Comparison of ENCODE assay signal across 7 cellular contexts in genomic region chr10:102713483-102713813, GRCh38. TPM values are rescaled to one million over a fixed set of nuclear protein-coding genes. Genes with fewer than 3 reads are reported as not detected.
A peak's percentile ranks its signal among the peaks of the same experiment; 100 is the strongest.
DNase-seq lines count a peak whose midpoint lies in the region; ATAC-seq and TF ChIP-seq lines count a peak whose summit lies in the region.

No MANE protein-coding gene starts in this region.

- H3K27me3 ChIP-seq in esophagus muscularis mucosa (no peaks in the 10 kb centered on the region), neural progenitor cell (no peaks in the 10 kb centered on the region)

- no peak for TF ChIP-seq EP300 in esophagus muscularis mucosa (IDR thresholded peaks at IDR 0.05)

- H3K36me3 ChIP-seq in esophagus muscularis mucosa (no peaks in the 10 kb centered on the region), neural progenitor cell (no peaks in the 10 kb centered on the region)

- peak overlapping the region; percentile 97 for H3K4me2 ChIP-seq in neural progenitor cell

- no peaks in the 10 kb centered on the region for H3K9me3 ChIP-seq in esophagus muscularis mucosa
- no peaks in the 10 kb centered on the region for H3K9me3 ChIP-seq in neural progenitor cell (ENCODE audit: low read depth)

- peak overlapping the region; percentile 86 to 92 (median 90) for H3K27ac ChIP-seq in esophagus muscularis mucosa (replicated peaks in 1 of 4)
- H3K27ac ChIP-seq in neural progenitor cell, result peak overlapping the region; percentile 43

- peak overlapping the region; percentile 34 for H2AFZ ChIP-seq in neural progenitor cell (replicated peaks)

- H3K79me2 ChIP-seq in neural progenitor cell (ENCODE audit: low read depth), result peaks cover 91% of the 10 kb centered on the region

- peak overlapping the region; percentile 88 for H3K27ac Mint-ChIP-seq in neural progenitor cell

- 1% methylated on average over 15 of the region's 16 CpGs for WGBS in esophagus muscularis mucosa

- peaks cover 6% of the 10 kb centered on the region for H3K36me3 Mint-ChIP-seq in neural progenitor cell

- intact Hi-C loops in esophagus muscularis mucosa (cut with DNase I), result loop anchor here (5.0 kb wide), 1 partner anchor 66 kb away; no protein-coding TSS in a partner anchor

- no peaks in the 10 kb centered on the region for H3K9me3 Mint-ChIP-seq in neural progenitor cell

- H3K4me3 ChIP-seq in esophagus muscularis mucosa, result peak overlapping the region; percentile 87 to 98 (median 88)
- H3K4me3 ChIP-seq in neural progenitor cell, result peak overlapping the region; percentile 75

- peaks cover 55% of the 10 kb centered on the region for H3K4me1 Mint-ChIP-seq in neural progenitor cell

- peak overlapping the region; percentile 76 for H3K9ac ChIP-seq in neural progenitor cell

- TF ChIP-seq POLR2A in esophagus muscularis mucosa (IDR thresholded peaks at IDR 0.05; ENCODE audit: low read depth), result no peak

- H3K4me3 Mint-ChIP-seq in neural progenitor cell, result peak overlapping the region; percentile 94

- DNase-seq in esophagus muscularis mucosa (ENCODE audit: extremely low spot score) (no peak), neural progenitor cell (ENCODE audit: low spot score) (no peak), HT-29 (ENCODE audit: low spot score) (no peak), NCI-H748 (lab: John Stamatoyannopoulos, UW; ENCODE audit: unreplicated experiment) (no peak)

- no peak for TF ChIP-seq CTCF in esophagus muscularis mucosa (IDR thresholded peaks at IDR 0.05)
- TF ChIP-seq CTCF in neural progenitor cell (IDR thresholded peaks at IDR 0.05), result no peak

- peaks cover 29% of the 10 kb centered on the region for H3F3A ChIP-seq in neural progenitor cell (ENCODE audit: low read depth)

- ATAC-seq in GM18517 (IDR thresholded peaks at IDR 0.05; ENCODE audit: unreplicated experiment) (peak; percentile 39), HG02588 (IDR thresholded peaks at IDR 0.05; ENCODE audit: unreplicated experiment) (peak; percentile 34), SK-N-SH treated with all-trans-retinoic acid at 6 μM for 48 hours (peak; percentile 74)

- H3K27me3 Mint-ChIP-seq in neural progenitor cell (ENCODE audit: insufficient read depth, low read depth), result no peaks in the 10 kb centered on the region

- peaks cover 19 to 49% (median 37%) of the 10 kb centered on the region in 4 donors for H3K4me1 ChIP-seq in esophagus muscularis mucosa
- peaks cover 43% of the 10 kb centered on the region for H3K4me1 ChIP-seq in neural progenitor cell

- peaks cover 49% of the 10 kb centered on the region for H4K20me1 ChIP-seq in neural progenitor cell (ENCODE audit: low read depth)

TF ChIP-seq in SK-N-SH treated with all-trans-retinoic acid at 6 μM for 48 hours, 23 proteins besides CTCF, POLR2A, EP300 and RAD21:
- TF ChIP-seq CSDC2 (CRISPR knock-in tag; IDR thresholded peaks at IDR 0.05) (no peak), PATZ1 (CRISPR knock-in tag; IDR thresholded peaks at IDR 0.05; ENCODE audit: borderline replicate concordance) (no peak), ISL1 (CRISPR knock-in tag; IDR thresholded peaks at IDR 0.05) (no peak), OSR1 (CRISPR knock-in tag; IDR thresholded peaks at IDR 0.05) (no peak), ZNF70 (CRISPR knock-in tag; IDR thresholded peaks at IDR 0.05) (no peak), PPARA (CRISPR knock-in tag; IDR thresholded peaks at IDR 0.05; ENCODE audit: borderline replicate concordance) (no peak), ARNTL (CRISPR knock-in tag; IDR thresholded peaks at IDR 0.05; ENCODE audit: borderline replicate concordance, low read depth) (no peak), GLIS3 (CRISPR knock-in tag; IDR thresholded peaks at IDR 0.05) (no peak), TOX (CRISPR knock-in tag; IDR thresholded peaks at IDR 0.05; ENCODE audit: borderline replicate concordance) (no peak)

RNA-seq across cellular contexts. Expression of gene ARL3, which starts 0.7 kb away (rescaled TPM):
- 1 to 10 TPM; 7.9 to 9.8 (median 8.4) TPM for total RNA-seq in esophagus muscularis mucosa
- 20.8 and 29.7 TPM in 2 replicates for total RNA-seq in neural progenitor cell (ENCODE audit: low replicate concordance)
- 4.5 and 6.0 TPM in 2 replicates for total RNA-seq in HT-29 (2014; rRNA removed; shearing (Covaris generic))

RNA-seq across cellular contexts. Expression of gene SFXN2, which starts 1.0 kb away (rescaled TPM):
- 1 to 10 TPM; 1.2 to 4.0 (median 2.9) TPM for total RNA-seq in esophagus muscularis mucosa
- total RNA-seq in neural progenitor cell (ENCODE audit: low replicate concordance), result 6.4 and 15.5 TPM in 2 replicates
- 20.8 and 33.4 TPM in 2 replicates for total RNA-seq in HT-29 (2014; rRNA removed; shearing (Covaris generic))

RNA-seq across cellular contexts. Expression of gene WBP1L, which starts 30.3 kb away (rescaled TPM):
- total RNA-seq in esophagus muscularis mucosa (100 to 1,000 TPM in 2 of 4 donors, 10 to 100 TPM in 2; 88.5 to 147 (median 112) TPM), neural progenitor cell (ENCODE audit: low replicate concordance) (21.1 and 29.3 TPM in 2 replicates)
- 27.5 and 27.6 TPM in 2 replicates for total RNA-seq in HT-29 (2014; rRNA removed; shearing (Covaris generic))
